In genomic region chr10:73110345-73110849, GRCh38 we compare ENCODE assay signal across 8 cellular contexts. TPM values are rescaled to one million over a fixed set of nuclear protein-coding genes. Genes with fewer than 3 reads are reported as not detected.
DNase-seq lines count a peak whose midpoint lies in the region; ATAC-seq, FAIRE-seq and TF ChIP-seq lines count a peak whose summit lies in the region.

Gene NUDT13 (plus strand): TSS chr10:73110455. CDS start chr10:73114366, 3,911 bp downstream.

- peak within 1 kb of the TSS; percentile 76 for H3K4me2 ChIP-seq in MM.1S (ENCODE audit: low read depth, low read length)

- no peaks in the 10 kb centered on the region for H3K9me2 ChIP-seq in MM.1S (replicated peaks; ENCODE audit: insufficient read depth, low read length)

- H3F3A ChIP-seq in MM.1S (ENCODE audit: insufficient read depth, low read length), result peaks cover 14% of the 10 kb centered on the region

- peak within 1 kb of the TSS; percentile 68 for H3K4me3 ChIP-seq in AG10803 (ENCODE audit: low read length)
- H3K4me3 ChIP-seq in MM.1S (ENCODE audit: low read length), result peak within 1 kb of the TSS; percentile 59
- H3K4me3 ChIP-seq in choroid plexus epithelial cell (ENCODE audit: low read depth, low read length), result peak within 1 kb of the TSS; percentile 65
- peak within 1 kb of the TSS; percentile 27 to 57 for H3K4me3 ChIP-seq in small intestine (ENCODE audit: low read depth in 1 of 2, low read length in 2 of 2)

- DNase-seq in AG10803 (ENCODE audit: low read depth), result peak; percentile 76
- peak; percentile 55 for DNase-seq in GM20000 (ENCODE audit: low spot score)
- DNase-seq in MM.1S, result peak; percentile 86
- DNase-seq in choroid plexus epithelial cell (ENCODE audit: low read depth), result peak; percentile 85
- DNase-seq in iris pigment epithelial cell (ENCODE audit: low read depth), result peak; percentile 71
- DNase-seq in small intestine, result peak; percentile 82

- H3K79me2 ChIP-seq in MM.1S (ENCODE audit: low read length), result no peaks in the 10 kb centered on the region

- peak within 1 kb of the TSS; percentile 62; the same call in 1 of the 2 replicates for H3K9ac ChIP-seq in MM.1S (ENCODE audit: low read length)

- FAIRE-seq in small intestine (lab: Jason Lieb, UNC), result no peak

- H2AFZ ChIP-seq in MM.1S (ENCODE audit: low read length), result peak within 1 kb of the TSS; percentile 16

- no peak for ATAC-seq in GM21717 (IDR thresholded peaks at IDR 0.05; ENCODE audit: unreplicated experiment)

- H3K27ac ChIP-seq in MM.1S (ENCODE audit: low read length), result peak within 1 kb of the TSS; percentile 78; the same call in 1 of the 2 replicates
- peak within 1 kb of the TSS; percentile 78 for H3K27ac ChIP-seq in VCaP
- H3K27ac ChIP-seq in small intestine (ENCODE audit: low read depth in 1 of 2, low read length in 1 of 2), result peak within 1 kb of the TSS; percentile 50 to 80

- TF ChIP-seq CTCF in AG10803 (conservative IDR thresholded peaks at IDR 0.05; ENCODE audit: low read length), result no peak
- TF ChIP-seq CTCF in GM20000 (IDR thresholded peaks at IDR 0.05; ENCODE audit: extremely low read depth, missing control alignments), result no peak
- no peak for TF ChIP-seq CTCF in MM.1S (IDR thresholded peaks at IDR 0.05; ENCODE audit: low read length)
- TF ChIP-seq CTCF in VCaP (conservative IDR thresholded peaks at IDR 0.05), result no peak
- TF ChIP-seq CTCF in choroid plexus epithelial cell (conservative IDR thresholded peaks at IDR 0.05; ENCODE audit: low read depth, low read length), result no peak

- H3K27me3 ChIP-seq in MM.1S (replicated peaks; ENCODE audit: insufficient read depth, low read length) (no peaks in the 10 kb centered on the region), small intestine (ENCODE audit: control insufficient read depth in 2 of 2, insufficient read depth in 2 of 2, low read length in 2 of 2) (no peaks in the 10 kb centered on the region)

- H4K20me1 ChIP-seq in MM.1S (ENCODE audit: insufficient read depth, low read length), result no peaks in the 10 kb centered on the region

- H3K36me3 ChIP-seq in MM.1S (replicated peaks; ENCODE audit: insufficient read depth, low read length) (no peaks in the 10 kb centered on the region), small intestine (ENCODE audit: control insufficient read depth in 2 of 2, insufficient read depth in 2 of 2, low read length in 2 of 2) (no peaks in the 10 kb centered on the region)

- 3 to 6% (median 6%) methylated on average over 5 of the region's 5 CpGs for WGBS in small intestine, 3 donors

- H3K4me1 ChIP-seq in MM.1S (ENCODE audit: low read length) (no peaks in the 10 kb centered on the region), small intestine (ENCODE audit: control insufficient read depth in 2 of 2, insufficient read depth in 1 of 2, low read depth in 1 of 2, low read length in 1 of 2) (no peaks in the 10 kb centered on the region)

- H3K9me3 ChIP-seq in MM.1S (replicated peaks; ENCODE audit: insufficient read depth, low read length) (no peaks in the 10 kb centered on the region), small intestine (ENCODE audit: control insufficient read depth, low read depth) (no peaks in the 10 kb centered on the region)

RNA-seq across cellular contexts. Expression of gene NUDT13, which starts in this region (rescaled TPM):
- polyA plus RNA-seq in small intestine, result 1 to 10 TPM; 1.9 to 2.4 (median 2.0) TPM
